In genomic region chr5:143397302-143398052, GRCh38 we compare ENCODE assay signal across 11 cellular contexts. TPM values are rescaled to one million over a fixed set of nuclear protein-coding genes. Genes with fewer than 3 reads are reported as not detected.
A peak's percentile ranks its signal among the peaks of the same experiment; 100 is the strongest.
DNase-seq lines count a peak whose midpoint lies in the region; ATAC-seq, FAIRE-seq and TF ChIP-seq lines count a peak whose summit lies in the region.
"Had no signal": no experiment of that assay in that cellular context is flagged by ENCODE, and none has a peak within 500 bp of the region (broad histone marks: within the 10 kb centered on the region; RNA-seq: fewer than 3 reads in every experiment).

No MANE protein-coding gene starts in this region.

- H3K27me3 ChIP-seq in CD4-positive, alpha-beta T cell (ENCODE audit: control insufficient read depth, insufficient read depth, low read length) = no peaks in the 10 kb centered on the region
- H3K27me3 ChIP-seq in KMS-11 (ENCODE audit: insufficient read depth, low read depth) = no peaks in the 10 kb centered on the region
- no peaks in the 10 kb centered on the region for H3K27me3 ChIP-seq in bronchial epithelial cell (ENCODE audit: control insufficient read depth, insufficient read depth, low read length)
- H3K27me3 ChIP-seq in naive thymus-derived CD4-positive, alpha-beta T cell (ENCODE audit: control insufficient read depth in 2 of 2, insufficient read depth in 2 of 2, low read length in 2 of 2) = no peaks in the 10 kb centered on the region
- no peaks in the 10 kb centered on the region for H3K27me3 ChIP-seq in A673 (replicated peaks; ENCODE audit: insufficient read depth, low read depth, low read length, poor library complexity)

- H3K4me1 ChIP-seq in KMS-11 (ENCODE audit: low read depth, poor library complexity, severe bottlenecking) (peaks cover 23% of the 10 kb centered on the region), A673 (ENCODE audit: insufficient read depth, low read length, poor library complexity, severe bottlenecking) (peaks cover 16% of the 10 kb centered on the region)
- peaks cover 46 to 68% of the 10 kb centered on the region in 2 donors for H3K4me1 ChIP-seq in naive thymus-derived CD4-positive, alpha-beta T cell (ENCODE audit: control insufficient read depth in 2 of 2, insufficient read depth in 2 of 2, low read length in 2 of 2)

- in situ Hi-C loops in ACHN (cut with HindIII; ENCODE audit: low pct_ligation_motif_present, low pct_unique_long_range_greater_than_20kb, low sequenced_read_pairs) = no loop called here

- H3K27ac ChIP-seq in CD4-positive, alpha-beta T cell (ENCODE audit: low read depth, low read length) = no peak overlapping the region
- H3K27ac ChIP-seq in KMS-11 = peak overlapping the region; percentile 96
- H3K27ac ChIP-seq in naive thymus-derived CD4-positive, alpha-beta T cell (ENCODE audit: low read depth, low read length) = no peak overlapping the region
- H3K27ac ChIP-seq in A673 (ENCODE audit: low read depth, low read length, poor library complexity, severe bottlenecking) = no peak overlapping the region

- no peaks in the 10 kb centered on the region for H3K9me3 ChIP-seq in CD4-positive, alpha-beta T cell (ENCODE audit: control insufficient read depth, low read length)
- no peaks in the 10 kb centered on the region for H3K9me3 ChIP-seq in naive thymus-derived CD4-positive, alpha-beta T cell (ENCODE audit: control insufficient read depth in 2 of 3, low read length in 3 of 3)
- H3K9me3 ChIP-seq in A673 (ENCODE audit: low read depth, low read length, poor library complexity, severe bottlenecking) = no peaks in the 10 kb centered on the region

- H3K27me3 Mint-ChIP-seq in CD4-positive, alpha-beta T cell = no peaks in the 10 kb centered on the region
- no peaks in the 10 kb centered on the region for H3K27me3 Mint-ChIP-seq in naive thymus-derived CD4-positive, alpha-beta T cell
- H3K27me3 Mint-ChIP-seq: stimulated activated naive CD8-positive, alpha-beta T cell treated with anti-CD3 and anti-CD28 coated beads, Interleukin-15, amount 100 ng/mL, for 72 hours had no signal

- no peak for FAIRE-seq in bronchial epithelial cell (lab: Jason Lieb, UNC)
- FAIRE-seq: endometrium had no signal

- H2AFZ ChIP-seq in KMS-11 (ENCODE audit: low read depth) = no peak overlapping the region

- no TSS peak for BruUV-seq in A673 (replicated peaks; lab: Mats Ljungman, UMichigan)

- peak overlapping the region; percentile 97 for H3K9ac ChIP-seq in KMS-11

- H4K20me1 ChIP-seq in KMS-11 (ENCODE audit: insufficient read depth) = peaks cover 13% of the 10 kb centered on the region; the same call in 1 of the 2 replicates

- POLR2A ChIA-PET in CD4-positive, alpha-beta T cell (lab: Charles Lee) = interaction anchor here (1.1 kb wide), 1 partner anchor 395 kb away, joined by 4 read pairs; no protein-coding TSS in a partner anchor
- POLR2A ChIA-PET in naive thymus-derived CD4-positive, alpha-beta T cell (lab: Charles Lee) = interaction anchor here (1.3 kb wide), 1 partner anchor 38 kb away, joined by 3 read pairs; no protein-coding TSS in a partner anchor
- POLR2A ChIA-PET in A673 (lab: Charles Lee; ENCODE audit: low non-redundant PET) = no interaction called here

- peaks cover 65% of the 10 kb centered on the region for H3K36me3 Mint-ChIP-seq in CD4-positive, alpha-beta T cell (ENCODE audit: low read depth)
- peaks cover 4 to 34% (median 26%) of the 10 kb centered on the region in 5 donors for H3K36me3 Mint-ChIP-seq in naive thymus-derived CD4-positive, alpha-beta T cell

- CTCF ChIA-PET in CD4-positive, alpha-beta T cell (lab: Charles Lee) = interaction anchor here (0.9 kb wide), 1 partner anchor 684 kb away, joined by 3 read pairs; no protein-coding TSS in a partner anchor
- CTCF ChIA-PET in naive thymus-derived CD4-positive, alpha-beta T cell (lab: Charles Lee) = interaction anchor here (2.1 kb wide), 1 partner anchor 395 kb away, joined by 7 read pairs; no protein-coding TSS in a partner anchor
- CTCF ChIA-PET in A673 (lab: Charles Lee) = no interaction called here

- H3K4me3 ChIP-seq in KMS-11 (IDR thresholded peaks at IDR 0.05; ENCODE audit: insufficient read depth, low read depth, low read length) (no peak overlapping the region), bronchial epithelial cell (ENCODE audit: low read depth, low read length) (peak overlapping the region; percentile 12), A673 (ENCODE audit: low read depth, low read length, poor library complexity, severe bottlenecking) (no peak overlapping the region)
- peak overlapping the region; percentile 78 for H3K4me3 ChIP-seq in naive thymus-derived CD4-positive, alpha-beta T cell (ENCODE audit: low read length)

- H3K4me3 Mint-ChIP-seq in CD4-positive, alpha-beta T cell = peak overlapping the region; percentile 96
- peak overlapping the region; percentile 77 to 97 (median 92) for H3K4me3 Mint-ChIP-seq in naive thymus-derived CD4-positive, alpha-beta T cell
- H3K4me3 Mint-ChIP-seq: neural crest cell had no signal

- intact Hi-C loops in CD4-positive, alpha-beta T cell (cut with DNase I, micrococcal nuclease) = loop anchor here (2.0 kb wide), 2 partner anchors 17 to 427 kb away; no protein-coding TSS in a partner anchor
- intact Hi-C loops in naive thymus-derived CD4-positive, alpha-beta T cell (cut with micrococcal nuclease) = loop anchor here in 1 of 2 donors (2.0 kb wide), 1 partner anchor 19 kb away; no protein-coding TSS in a partner anchor
- intact Hi-C loops in A673 (cut with micrococcal nuclease; ENCODE audit: unreplicated experiment) = no loop called here

- H3K36me3 ChIP-seq in KMS-11 (ENCODE audit: insufficient read depth) (peaks cover 19% of the 10 kb centered on the region; the same call in 1 of the 2 replicates), bronchial epithelial cell (ENCODE audit: control insufficient read depth, insufficient read depth, low read length) (no peaks in the 10 kb centered on the region), A673 (ENCODE audit: insufficient read depth, low read length, poor library complexity, severe bottlenecking) (no peaks in the 10 kb centered on the region)
- H3K36me3 ChIP-seq in naive thymus-derived CD4-positive, alpha-beta T cell (ENCODE audit: control insufficient read depth in 2 of 3, insufficient read depth in 3 of 3, low read length in 3 of 3) = no peaks in the 10 kb centered on the region

- H3K27ac Mint-ChIP-seq in CD4-positive, alpha-beta T cell = no peak overlapping the region
- H3K27ac Mint-ChIP-seq in naive thymus-derived CD4-positive, alpha-beta T cell = peak overlapping the region in 1 of 9 donors; percentile 12

- ATAC-seq in CD4-positive, alpha-beta T cell (ENCODE audit: poor library complexity) = no peak
- no peak for ATAC-seq in naive thymus-derived CD4-positive, alpha-beta T cell
- ATAC-seq in HG02798 (IDR thresholded peaks at IDR 0.05; ENCODE audit: poor library complexity, unreplicated experiment) (no peak), HG03571 (IDR thresholded peaks at IDR 0.05; ENCODE audit: unreplicated experiment) (no peak)
- ATAC-seq: stimulated activated naive CD8-positive, alpha-beta T cell treated with anti-CD3 and anti-CD28 coated beads, Interleukin-15, amount 100 ng/mL, for 72 hours had no signal

- peak overlapping the region; percentile 77 for H3K4me2 ChIP-seq in KMS-11

- no peak for DNase-seq in CD4-positive, alpha-beta T cell
- peak; percentile 15 for DNase-seq in bronchial epithelial cell (ENCODE audit: low read depth)
- DNase-seq in naive thymus-derived CD4-positive, alpha-beta T cell = no peak
- DNase-seq in A673 (ENCODE audit: low spot score) = no peak
- DNase-seq in ACHN = no peak
- DNase-seq: stimulated activated naive CD8-positive, alpha-beta T cell treated with anti-CD3 and anti-CD28 coated beads, Interleukin-15, amount 100 ng/mL, for 72 hours had no signal

- no peaks in the 10 kb centered on the region for H3K9me3 Mint-ChIP-seq in CD4-positive, alpha-beta T cell
- H3K9me3 Mint-ChIP-seq in naive thymus-derived CD4-positive, alpha-beta T cell = no peaks in the 10 kb centered on the region
- H3K9me3 Mint-ChIP-seq: neural crest cell; stimulated activated naive CD8-positive, alpha-beta T cell treated with anti-CD3 and anti-CD28 coated beads, Interleukin-15, amount 100 ng/mL, for 72 hours had no signal

- peaks cover 100% of the 10 kb centered on the region for H3K79me2 ChIP-seq in KMS-11 (ENCODE audit: insufficient read depth, low read depth)

- no peak for TF ChIP-seq CTCF in CD4-positive, alpha-beta T cell (IDR thresholded peaks at IDR 0.05)
- TF ChIP-seq CTCF in KMS-11 (conservative IDR thresholded peaks at IDR 0.05; ENCODE audit: low read depth, low read length) (no peak), bronchial epithelial cell (IDR thresholded peaks at IDR 0.05; ENCODE audit: insufficient read depth, low read length, severe bottlenecking) (no peak), A673 (conservative IDR thresholded peaks at IDR 0.05; ENCODE audit: low read depth, low read length) (no peak)

- peaks cover 91% of the 10 kb centered on the region for H3K4me1 Mint-ChIP-seq in CD4-positive, alpha-beta T cell (ENCODE audit: low read depth)
- H3K4me1 Mint-ChIP-seq in naive thymus-derived CD4-positive, alpha-beta T cell = peaks cover 55 to 97% (median 79%) of the 10 kb centered on the region in 7 donors

RNA-seq across cellular contexts. Expression of gene NR3C1, which starts 6.0 kb away (rescaled TPM):
- 100 to 1,000 TPM; 168 to 191 TPM for total RNA-seq in CD4-positive, alpha-beta T cell
- total RNA-seq in bronchial epithelial cell (35.2 and 41.9 TPM in 2 replicates), A673 (2021) (12.7 and 15.3 TPM in 2 replicates)
- 100 to 1,000 TPM in 3 of 5 experiments, 10 to 100 TPM in 2; 68.0 to 140 (median 121) TPM for total RNA-seq in naive thymus-derived CD4-positive, alpha-beta T cell
- 10 to 100 TPM; 86.1 to 90.2 TPM for polyA plus RNA-seq in naive thymus-derived CD4-positive, alpha-beta T cell

Comparison
In these comparisons a context has a peak if more than half of its experiments do, and no peak if none do; other contexts are left out.
1. H3K4me3 ChIP-seq: peak in bronchial epithelial cell (single experiment) and naive thymus-derived CD4-positive, alpha-beta T cell (single experiment); none in KMS-11 (single experiment) and A673 (single experiment).